Comparison of ENCODE assay signal across 1 cellular context in genomic region chr2:227643990-227644551, GRCh38.
TF ChIP-seq lines count a peak whose summit lies in the region.

No MANE protein-coding gene starts in this region.

TF ChIP-seq in HepG2, 621 proteins besides CTCF, POLR2A, EP300 and RAD21 (continued from another document and continues in another):
- TF ChIP-seq ZNF670 (CRISPR knock-in tag; IDR thresholded peaks at IDR 0.05; ENCODE audit: borderline replicate concordance) (no peak), ZSCAN21 (CRISPR knock-in tag; IDR thresholded peaks at IDR 0.05; ENCODE audit: borderline replicate concordance) (peak; percentile 47; the same call in 1 of the 2 replicates), HCFC1 (IDR thresholded peaks at IDR 0.05; ENCODE audit: low read depth, low read length) (no peak), ATF6 (CRISPR knock-in tag; conservative IDR thresholded peaks at IDR 0.05) (no peak), ZBTB34 (CRISPR knock-in tag; IDR thresholded peaks at IDR 0.05) (peak; percentile 79; the same call in 1 of the 2 replicates), CREB3 (CRISPR knock-in tag; IDR thresholded peaks at IDR 0.05) (no peak), MBNL3 (CRISPR knock-in tag; conservative IDR thresholded peaks at IDR 0.05) (no peak), POLR2G (IDR thresholded peaks at IDR 0.05; ENCODE audit: low read depth, low read length) (no peak), ZNF451 (CRISPR knock-in tag; IDR thresholded peaks at IDR 0.05) (no peak), SP140L (CRISPR knock-in tag; IDR thresholded peaks at IDR 0.05; ENCODE audit: borderline replicate concordance) (no peak), FLYWCH1 (CRISPR knock-in tag; IDR thresholded peaks at IDR 0.05) (no peak), SAFB2 (CRISPR knock-in tag; IDR thresholded peaks at IDR 0.05; ENCODE audit: borderline replicate concordance, low read depth) (no peak), CCAR2 (optimal IDR thresholded peaks at IDR 0.05; ENCODE audit: low read depth, low read length) (no peak), CBX2 (IDR thresholded peaks at IDR 0.05; ENCODE audit: low read depth, low read length) (no peak), CBX2 (CRISPR knock-in tag; IDR thresholded peaks at IDR 0.05; ENCODE audit: low read depth) (no peak), POGK (CRISPR knock-in tag; conservative IDR thresholded peaks at IDR 0.05) (0 out of 2 replicates have a peak, but pooled peaks have one; percentile 35), CHD4 (IDR thresholded peaks at IDR 0.05; ENCODE audit: borderline replicate concordance, low read length) (0 out of 2 replicates have a peak, but pooled peaks have one; percentile 63), ZNF512B (CRISPR knock-in tag; IDR thresholded peaks at IDR 0.05; ENCODE audit: borderline replicate concordance) (no peak), ARID3A (IDR thresholded peaks at IDR 0.05; ENCODE audit: low read depth, low read length) (peak; percentile 89), KDM4B (CRISPR knock-in tag; IDR thresholded peaks at IDR 0.05) (peak; percentile 16; the same call in 1 of the 2 replicates), NBN (conservative IDR thresholded peaks at IDR 0.05) (no peak), BCL3 (CRISPR knock-in tag; IDR thresholded peaks at IDR 0.05) (no peak), NFE2 (CRISPR knock-in tag; IDR thresholded peaks at IDR 0.05) (no peak), ZNF672 (CRISPR knock-in tag; IDR thresholded peaks at IDR 0.05) (no peak), PBX3 (CRISPR knock-in tag; IDR thresholded peaks at IDR 0.05; ENCODE audit: borderline replicate concordance) (no peak), IKZF4 (CRISPR knock-in tag; IDR thresholded peaks at IDR 0.05; ENCODE audit: borderline replicate concordance, low read depth, not compliant biosample characterization) (no peak), GFI1 (CRISPR knock-in tag; IDR thresholded peaks at IDR 0.05; ENCODE audit: borderline replicate concordance) (peak; percentile 80), ZSCAN22 (CRISPR knock-in tag; IDR thresholded peaks at IDR 0.05) (no peak), ZNF335 (CRISPR knock-in tag; IDR thresholded peaks at IDR 0.05) (0 out of 2 replicates have a peak, but pooled peaks have one; percentile 59), ZFP36L1 (CRISPR knock-in tag; IDR thresholded peaks at IDR 0.05) (no peak), POGZ (CRISPR knock-in tag; IDR thresholded peaks at IDR 0.05) (no peak; the same call in 1 of the 2 replicates), ZNF773 (CRISPR knock-in tag; IDR thresholded peaks at IDR 0.05; ENCODE audit: borderline replicate concordance) (no peak), ARHGAP35 (CRISPR knock-in tag; IDR thresholded peaks at IDR 0.05; ENCODE audit: borderline replicate concordance) (no peak), ZNF572 (CRISPR knock-in tag; IDR thresholded peaks at IDR 0.05) (no peak), NFYB (CRISPR knock-in tag; IDR thresholded peaks at IDR 0.05) (no peak), ZFP41 (CRISPR knock-in tag; IDR thresholded peaks at IDR 0.05; ENCODE audit: borderline replicate concordance) (no peak), ZNF460 (CRISPR knock-in tag; IDR thresholded peaks at IDR 0.05; ENCODE audit: borderline replicate concordance) (no peak), ZNF367 (CRISPR knock-in tag; IDR thresholded peaks at IDR 0.05; ENCODE audit: borderline replicate concordance) (no peak), THAP8 (CRISPR knock-in tag; IDR thresholded peaks at IDR 0.05; ENCODE audit: borderline replicate concordance) (no peak), RBAK (CRISPR knock-in tag; IDR thresholded peaks at IDR 0.05) (no peak), DRAP1 (CRISPR knock-in tag; IDR thresholded peaks at IDR 0.05) (0 out of 2 replicates have a peak, but pooled peaks have one; percentile 13), ZNF263 (CRISPR knock-in tag; IDR thresholded peaks at IDR 0.05) (no peak), ZNF569 (CRISPR knock-in tag; IDR thresholded peaks at IDR 0.05; ENCODE audit: borderline replicate concordance) (no peak), IKZF1 (IDR thresholded peaks at IDR 0.05) (no peak), DNMT1 (CRISPR knock-in tag; IDR thresholded peaks at IDR 0.05) (no peak), ZMYM4 (CRISPR knock-in tag; IDR thresholded peaks at IDR 0.05) (peak; percentile 73), THAP7 (CRISPR knock-in tag; IDR thresholded peaks at IDR 0.05) (no peak), KLF15 (CRISPR knock-in tag; IDR thresholded peaks at IDR 0.05; ENCODE audit: borderline replicate concordance) (no peak), ATM (IDR thresholded peaks at IDR 0.05; ENCODE audit: borderline replicate concordance) (no peak), TARDBP (CRISPR knock-in tag; IDR thresholded peaks at IDR 0.05) (peak; percentile 90), MTERF4 (CRISPR knock-in tag; IDR thresholded peaks at IDR 0.05) (no peak), RBFOX2 (IDR thresholded peaks at IDR 0.05; ENCODE audit: low read depth, low read length) (no peak), ARNT (IDR thresholded peaks at IDR 0.05) (no peak), SNAPC5 (CRISPR knock-in tag; IDR thresholded peaks at IDR 0.05; ENCODE audit: borderline replicate concordance) (no peak), MYNN (CRISPR knock-in tag; IDR thresholded peaks at IDR 0.05; ENCODE audit: low read depth) (no peak), ATF1 (CRISPR knock-in tag; IDR thresholded peaks at IDR 0.05) (no peak)
